ENCODE assay signal across 1 cellular context in the genomic region with DNA sequence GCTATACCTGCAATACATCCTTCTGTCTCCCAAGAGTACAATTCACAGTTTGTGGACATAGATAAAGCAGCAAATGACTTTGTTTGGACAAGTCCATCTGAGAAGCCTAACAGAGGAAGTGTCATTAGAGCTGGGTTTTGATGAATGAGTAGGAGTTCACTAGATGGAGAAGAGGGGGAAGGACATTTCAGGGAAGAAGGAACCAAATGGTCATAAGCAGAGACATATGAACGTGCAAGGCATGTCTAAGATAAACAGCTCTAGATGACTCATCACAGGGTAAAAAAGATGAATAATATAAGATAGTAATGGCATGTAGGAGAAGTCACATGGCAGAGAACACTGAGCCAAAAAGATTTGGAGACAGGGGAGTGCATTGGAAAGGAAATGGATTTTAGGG.
TF ChIP-seq lines count a peak whose summit lies in the region.

No MANE protein-coding gene starts in this region.

TF ChIP-seq in K562, 482 proteins besides CTCF, POLR2A, EP300 and RAD21 (continues in another document):
- 0 out of 2 replicates have a peak, but pooled peaks have one; percentile 24 for TF ChIP-seq MAFG (tag; conservative IDR thresholded peaks at IDR 0.05)
- no peak for TF ChIP-seq RBBP5 (IDR thresholded peaks at IDR 0.05; ENCODE audit: borderline replicate concordance, insufficient read depth, low read length, poor library complexity, severe bottlenecking)
- peak; percentile 95 for TF ChIP-seq FOSL1 (tag; conservative IDR thresholded peaks at IDR 0.05)
- no peak for TF ChIP-seq EP400 (IDR thresholded peaks at IDR 0.05)
- TF ChIP-seq ZSCAN29 (IDR thresholded peaks at IDR 0.05) = no peak
- no peak for TF ChIP-seq FOXP1 (CRISPR knock-in tag; IDR thresholded peaks at IDR 0.05)
- TF ChIP-seq NCOA6 (IDR thresholded peaks at IDR 0.05) = no peak
- no peak for TF ChIP-seq SRSF1 (IDR thresholded peaks at IDR 0.05; ENCODE audit: low read depth, low read length)
- TF ChIP-seq, protein P1, sequence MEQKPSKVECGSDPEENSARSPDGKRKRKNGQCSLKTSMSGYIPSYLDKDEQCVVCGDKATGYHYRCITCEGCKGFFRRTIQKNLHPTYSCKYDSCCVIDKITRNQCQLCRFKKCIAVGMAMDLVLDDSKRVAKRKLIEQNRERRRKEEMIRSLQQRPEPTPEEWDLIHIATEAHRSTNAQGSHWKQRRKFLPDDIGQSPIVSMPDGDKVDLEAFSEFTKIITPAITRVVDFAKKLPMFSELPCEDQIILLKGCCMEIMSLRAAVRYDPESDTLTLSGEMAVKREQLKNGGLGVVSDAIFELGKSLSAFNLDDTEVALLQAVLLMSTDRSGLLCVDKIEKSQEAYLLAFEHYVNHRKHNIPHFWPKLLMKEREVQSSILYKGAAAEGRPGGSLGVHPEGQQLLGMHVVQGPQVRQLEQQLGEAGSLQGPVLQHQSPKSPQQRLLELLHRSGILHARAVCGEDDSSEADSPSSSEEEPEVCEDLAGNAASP (IDR thresholded peaks at IDR 0.05) = no peak
- TF ChIP-seq ZNF507 (tag; conservative IDR thresholded peaks at IDR 0.05) = no peak
- TF ChIP-seq CBFA2T3 (IDR thresholded peaks at IDR 0.05) = peak; percentile 33
- peak; percentile 16; the same call in 1 of the 2 replicates for TF ChIP-seq CBFA2T2 (conservative IDR thresholded peaks at IDR 0.05)
- TF ChIP-seq, protein P2, sequence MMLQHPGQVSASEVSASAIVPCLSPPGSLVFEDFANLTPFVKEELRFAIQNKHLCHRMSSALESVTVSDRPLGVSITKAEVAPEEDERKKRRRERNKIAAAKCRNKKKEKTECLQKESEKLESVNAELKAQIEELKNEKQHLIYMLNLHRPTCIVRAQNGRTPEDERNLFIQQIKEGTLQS (IDR thresholded peaks at IDR 0.05) = peak; percentile 83
- TF ChIP-seq, protein P2 (CRISPR knock-in tag; conservative IDR thresholded peaks at IDR 0.05) = no peak
- TF ChIP-seq, protein P3, sequence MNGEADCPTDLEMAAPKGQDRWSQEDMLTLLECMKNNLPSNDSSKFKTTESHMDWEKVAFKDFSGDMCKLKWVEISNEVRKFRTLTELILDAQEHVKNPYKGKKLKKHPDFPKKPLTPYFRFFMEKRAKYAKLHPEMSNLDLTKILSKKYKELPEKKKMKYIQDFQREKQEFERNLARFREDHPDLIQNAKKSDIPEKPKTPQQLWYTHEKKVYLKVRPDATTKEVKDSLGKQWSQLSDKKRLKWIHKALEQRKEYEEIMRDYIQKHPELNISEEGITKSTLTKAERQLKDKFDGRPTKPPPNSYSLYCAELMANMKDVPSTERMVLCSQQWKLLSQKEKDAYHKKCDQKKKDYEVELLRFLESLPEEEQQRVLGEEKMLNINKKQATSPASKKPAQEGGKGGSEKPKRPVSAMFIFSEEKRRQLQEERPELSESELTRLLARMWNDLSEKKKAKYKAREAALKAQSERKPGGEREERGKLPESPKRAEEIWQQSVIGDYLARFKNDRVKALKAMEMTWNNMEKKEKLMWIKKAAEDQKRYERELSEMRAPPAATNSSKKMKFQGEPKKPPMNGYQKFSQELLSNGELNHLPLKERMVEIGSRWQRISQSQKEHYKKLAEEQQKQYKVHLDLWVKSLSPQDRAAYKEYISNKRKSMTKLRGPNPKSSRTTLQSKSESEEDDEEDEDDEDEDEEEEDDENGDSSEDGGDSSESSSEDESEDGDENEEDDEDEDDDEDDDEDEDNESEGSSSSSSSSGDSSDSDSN (IDR thresholded peaks at IDR 0.05; ENCODE audit: borderline replicate concordance in 1 of 2, low read depth in 2 of 2, low read length in 2 of 2) = no peak
- peak; percentile 45; the same call in 1 of the 2 replicates for TF ChIP-seq TEAD4 (IDR thresholded peaks at IDR 0.05; ENCODE audit: low read length)
- no peak for TF ChIP-seq TEAD4 (CRISPR knock-in tag; IDR thresholded peaks at IDR 0.05; ENCODE audit: borderline replicate concordance)
- TF ChIP-seq RBM14 (IDR thresholded peaks at IDR 0.05; ENCODE audit: borderline replicate concordance, insufficient read depth, low read depth, low read length) = no peak
- TF ChIP-seq LCOR (CRISPR knock-in tag; IDR thresholded peaks at IDR 0.05) = no peak
- peak; percentile 77 for TF ChIP-seq MEIS2 (IDR thresholded peaks at IDR 0.05; ENCODE audit: partially characterized antibody)
- TF ChIP-seq HDAC3 (IDR thresholded peaks at IDR 0.05; ENCODE audit: borderline replicate concordance, partially characterized antibody) = no peak
- TF ChIP-seq RNF2 (IDR thresholded peaks at IDR 0.05) = no peak
- TF ChIP-seq, protein P4, sequence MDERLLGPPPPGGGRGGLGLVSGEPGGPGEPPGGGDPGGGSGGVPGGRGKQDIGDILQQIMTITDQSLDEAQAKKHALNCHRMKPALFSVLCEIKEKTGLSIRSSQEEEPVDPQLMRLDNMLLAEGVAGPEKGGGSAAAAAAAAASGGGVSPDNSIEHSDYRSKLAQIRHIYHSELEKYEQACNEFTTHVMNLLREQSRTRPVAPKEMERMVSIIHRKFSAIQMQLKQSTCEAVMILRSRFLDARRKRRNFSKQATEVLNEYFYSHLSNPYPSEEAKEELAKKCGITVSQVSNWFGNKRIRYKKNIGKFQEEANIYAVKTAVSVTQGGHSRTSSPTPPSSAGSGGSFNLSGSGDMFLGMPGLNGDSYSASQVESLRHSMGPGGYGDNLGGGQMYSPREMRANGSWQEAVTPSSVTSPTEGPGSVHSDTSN (CRISPR knock-in tag; IDR thresholded peaks at IDR 0.05; ENCODE audit: low read depth) = no peak
- TF ChIP-seq, protein P4 (tag; conservative IDR thresholded peaks at IDR 0.05; ENCODE audit: low read depth) = peak; percentile 46; the same call in 1 of the 2 replicates
- TF ChIP-seq JUN (IDR thresholded peaks at IDR 0.05; ENCODE audit: borderline replicate concordance, low read depth, low read length) = peak; percentile 72
- TF ChIP-seq JUN (CRISPR knock-in tag; IDR thresholded peaks at IDR 0.05; ENCODE audit: borderline replicate concordance) = no peak
- TF ChIP-seq, protein P5, sequence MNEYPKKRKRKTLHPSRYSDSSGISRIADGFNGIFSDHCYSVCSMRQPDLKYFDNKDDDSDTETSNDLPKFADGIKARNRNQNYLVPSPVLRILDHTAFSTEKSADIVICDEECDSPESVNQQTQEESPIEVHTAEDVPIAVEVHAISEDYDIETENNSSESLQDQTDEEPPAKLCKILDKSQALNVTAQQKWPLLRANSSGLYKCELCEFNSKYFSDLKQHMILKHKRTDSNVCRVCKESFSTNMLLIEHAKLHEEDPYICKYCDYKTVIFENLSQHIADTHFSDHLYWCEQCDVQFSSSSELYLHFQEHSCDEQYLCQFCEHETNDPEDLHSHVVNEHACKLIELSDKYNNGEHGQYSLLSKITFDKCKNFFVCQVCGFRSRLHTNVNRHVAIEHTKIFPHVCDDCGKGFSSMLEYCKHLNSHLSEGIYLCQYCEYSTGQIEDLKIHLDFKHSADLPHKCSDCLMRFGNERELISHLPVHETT (CRISPR knock-in tag; conservative IDR thresholded peaks at IDR 0.05 in 1 of 2, IDR thresholded peaks at IDR 0.05 in 1 of 2) = 0 out of 4 replicates have a peak, but pooled peaks of 1 of the 2 experiments have one; percentile 22
- peak; percentile 80 for TF ChIP-seq JUNB (CRISPR knock-in tag; conservative IDR thresholded peaks at IDR 0.05)
- no peak for TF ChIP-seq ZBTB17 (CRISPR knock-in tag; IDR thresholded peaks at IDR 0.05)
- no peak for TF ChIP-seq STAT5B (CRISPR knock-in tag; IDR thresholded peaks at IDR 0.05)
- no peak for TF ChIP-seq ZNF436 (CRISPR knock-in tag; IDR thresholded peaks at IDR 0.05)
- peak; percentile 87 for TF ChIP-seq JUND (IDR thresholded peaks at IDR 0.05; ENCODE audit: borderline replicate concordance, low read depth, low read length)
- TF ChIP-seq JUND (tag; IDR thresholded peaks at IDR 0.05; ENCODE audit: borderline replicate concordance, low read depth, low read length) = peak; percentile 93
- TF ChIP-seq BCL6 (CRISPR knock-in tag; IDR thresholded peaks at IDR 0.05) = no peak
- TF ChIP-seq, protein P6, sequence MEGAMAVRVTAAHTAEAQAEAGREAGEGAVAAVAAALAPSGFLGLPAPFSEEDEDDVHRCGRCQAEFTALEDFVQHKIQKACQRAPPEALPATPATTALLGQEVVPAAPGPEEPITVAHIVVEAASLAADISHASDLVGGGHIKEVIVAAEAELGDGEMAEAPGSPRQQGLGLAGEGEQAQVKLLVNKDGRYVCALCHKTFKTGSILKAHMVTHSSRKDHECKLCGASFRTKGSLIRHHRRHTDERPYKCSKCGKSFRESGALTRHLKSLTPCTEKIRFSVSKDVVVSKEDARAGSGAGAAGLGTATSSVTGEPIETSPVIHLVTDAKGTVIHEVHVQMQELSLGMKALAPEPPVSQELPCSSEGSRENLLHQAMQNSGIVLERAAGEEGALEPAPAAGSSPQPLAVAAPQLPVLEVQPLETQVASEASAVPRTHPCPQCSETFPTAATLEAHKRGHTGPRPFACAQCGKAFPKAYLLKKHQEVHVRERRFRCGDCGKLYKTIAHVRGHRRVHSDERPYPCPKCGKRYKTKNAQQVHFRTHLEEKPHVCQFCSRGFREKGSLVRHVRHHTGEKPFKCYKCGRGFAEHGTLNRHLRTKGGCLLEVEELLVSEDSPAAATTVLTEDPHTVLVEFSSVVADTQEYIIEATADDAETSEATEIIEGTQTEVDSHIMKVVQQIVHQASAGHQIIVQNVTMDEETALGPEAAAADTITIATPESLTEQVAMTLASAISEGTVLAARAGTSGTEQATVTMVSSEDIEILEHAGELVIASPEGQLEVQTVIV (CRISPR knock-in tag; IDR thresholded peaks at IDR 0.05; ENCODE audit: borderline replicate concordance) = no peak
- TF ChIP-seq, protein P7, sequence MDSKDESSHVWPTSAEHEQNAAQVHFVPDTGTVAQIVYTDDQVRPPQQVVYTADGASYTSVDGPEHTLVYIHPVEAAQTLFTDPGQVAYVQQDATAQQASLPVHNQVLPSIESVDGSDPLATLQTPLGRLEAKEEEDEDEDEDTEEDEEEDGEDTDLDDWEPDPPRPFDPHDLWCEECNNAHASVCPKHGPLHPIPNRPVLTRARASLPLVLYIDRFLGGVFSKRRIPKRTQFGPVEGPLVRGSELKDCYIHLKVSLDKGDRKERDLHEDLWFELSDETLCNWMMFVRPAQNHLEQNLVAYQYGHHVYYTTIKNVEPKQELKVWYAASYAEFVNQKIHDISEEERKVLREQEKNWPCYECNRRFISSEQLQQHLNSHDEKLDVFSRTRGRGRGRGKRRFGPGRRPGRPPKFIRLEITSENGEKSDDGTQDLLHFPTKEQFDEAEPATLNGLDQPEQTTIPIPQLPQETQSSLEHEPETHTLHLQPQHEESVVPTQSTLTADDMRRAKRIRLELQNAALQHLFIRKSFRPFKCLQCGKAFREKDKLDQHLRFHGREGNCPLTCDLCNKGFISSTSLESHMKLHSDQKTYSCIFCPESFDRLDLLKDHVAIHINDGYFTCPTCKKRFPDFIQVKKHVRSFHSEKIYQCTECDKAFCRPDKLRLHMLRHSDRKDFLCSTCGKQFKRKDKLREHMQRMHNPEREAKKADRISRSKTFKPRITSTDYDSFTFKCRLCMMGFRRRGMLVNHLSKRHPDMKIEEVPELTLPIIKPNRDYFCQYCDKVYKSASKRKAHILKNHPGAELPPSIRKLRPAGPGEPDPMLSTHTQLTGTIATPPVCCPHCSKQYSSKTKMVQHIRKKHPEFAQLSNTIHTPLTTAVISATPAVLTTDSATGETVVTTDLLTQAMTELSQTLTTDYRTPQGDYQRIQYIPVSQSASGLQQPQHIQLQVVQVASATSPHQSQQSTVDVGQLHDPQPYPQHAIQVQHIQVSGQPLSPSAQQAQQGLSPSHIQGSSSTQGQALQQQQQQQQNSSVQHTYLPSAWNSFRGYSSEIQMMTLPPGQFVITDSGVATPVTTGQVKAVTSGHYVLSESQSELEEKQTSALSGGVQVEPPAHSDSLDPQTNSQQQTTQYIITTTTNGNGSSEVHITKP (IDR thresholded peaks at IDR 0.05; ENCODE audit: partially characterized antibody) = peak; percentile 69
- no peak for TF ChIP-seq PURB (CRISPR knock-in tag; IDR thresholded peaks at IDR 0.05; ENCODE audit: low read depth)
- no peak for TF ChIP-seq TBP (optimal IDR thresholded peaks at IDR 0.05; ENCODE audit: low read depth, low read length)
- TF ChIP-seq ARID1B (IDR thresholded peaks at IDR 0.05) = peak; percentile 62
- TF ChIP-seq RBM39 (optimal IDR thresholded peaks at IDR 0.05; ENCODE audit: low read depth, low read length) = no peak
- no peak for TF ChIP-seq FOXK2 (conservative IDR thresholded peaks at IDR 0.05 in 1 of 2, IDR thresholded peaks at IDR 0.05 in 1 of 2; ENCODE audit: low read depth in 2 of 2)
- no peak for TF ChIP-seq HNRNPUL1 (IDR thresholded peaks at IDR 0.05; ENCODE audit: low read length)
- no peak for TF ChIP-seq ZNF121 (CRISPR knock-in tag; conservative IDR thresholded peaks at IDR 0.05)
- TF ChIP-seq, protein P8, sequence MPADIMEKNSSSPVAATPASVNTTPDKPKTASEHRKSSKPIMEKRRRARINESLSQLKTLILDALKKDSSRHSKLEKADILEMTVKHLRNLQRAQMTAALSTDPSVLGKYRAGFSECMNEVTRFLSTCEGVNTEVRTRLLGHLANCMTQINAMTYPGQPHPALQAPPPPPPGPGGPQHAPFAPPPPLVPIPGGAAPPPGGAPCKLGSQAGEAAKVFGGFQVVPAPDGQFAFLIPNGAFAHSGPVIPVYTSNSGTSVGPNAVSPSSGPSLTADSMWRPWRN (IDR thresholded peaks at IDR 0.05; ENCODE audit: low read depth) = no peak
- no peak for TF ChIP-seq POLR2AphosphoS2 (IDR thresholded peaks at IDR 0.05; ENCODE audit: low read length)
- TF ChIP-seq CBFB (CRISPR knock-in tag; IDR thresholded peaks at IDR 0.05) = no peak
- no peak for TF ChIP-seq RCOR1 (IDR thresholded peaks at IDR 0.05; ENCODE audit: borderline replicate concordance in 1 of 2, low read depth in 2 of 2, low read length in 2 of 2)
- TF ChIP-seq, protein P9, sequence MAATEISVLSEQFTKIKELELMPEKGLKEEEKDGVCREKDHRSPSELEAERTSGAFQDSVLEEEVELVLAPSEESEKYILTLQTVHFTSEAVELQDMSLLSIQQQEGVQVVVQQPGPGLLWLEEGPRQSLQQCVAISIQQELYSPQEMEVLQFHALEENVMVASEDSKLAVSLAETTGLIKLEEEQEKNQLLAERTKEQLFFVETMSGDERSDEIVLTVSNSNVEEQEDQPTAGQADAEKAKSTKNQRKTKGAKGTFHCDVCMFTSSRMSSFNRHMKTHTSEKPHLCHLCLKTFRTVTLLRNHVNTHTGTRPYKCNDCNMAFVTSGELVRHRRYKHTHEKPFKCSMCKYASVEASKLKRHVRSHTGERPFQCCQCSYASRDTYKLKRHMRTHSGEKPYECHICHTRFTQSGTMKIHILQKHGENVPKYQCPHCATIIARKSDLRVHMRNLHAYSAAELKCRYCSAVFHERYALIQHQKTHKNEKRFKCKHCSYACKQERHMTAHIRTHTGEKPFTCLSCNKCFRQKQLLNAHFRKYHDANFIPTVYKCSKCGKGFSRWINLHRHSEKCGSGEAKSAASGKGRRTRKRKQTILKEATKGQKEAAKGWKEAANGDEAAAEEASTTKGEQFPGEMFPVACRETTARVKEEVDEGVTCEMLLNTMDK (IDR thresholded peaks at IDR 0.05; ENCODE audit: borderline replicate concordance, insufficient read depth, low read depth, low read length, poor library complexity, severe bottlenecking) = no peak
- no peak for TF ChIP-seq TEAD1 (CRISPR knock-in tag; IDR thresholded peaks at IDR 0.05)
